Comparison of ENCODE assay signal across 8 cellular contexts in genomic region chr3:196219194-196219969, GRCh38. TPM values are rescaled to one million over a fixed set of nuclear protein-coding genes. Genes with fewer than 3 reads are reported as not detected.
A peak's percentile ranks its signal among the peaks of the same experiment; 100 is the strongest.
DNase-seq lines count a peak whose midpoint lies in the region; ATAC-seq and TF ChIP-seq lines count a peak whose summit lies in the region.

No MANE protein-coding gene starts in this region.

- H3K36me3 ChIP-seq in MG63 (no peaks in the 10 kb centered on the region), hepatocyte (replicated peaks; ENCODE audit: insufficient read depth, low read depth) (no peaks in the 10 kb centered on the region), spleen (no peaks in the 10 kb centered on the region)

- peak; percentile 88 for DNase-seq in Ammon's horn (ENCODE audit: low spot score)
- peak; percentile 84 for DNase-seq in MG63
- peak; percentile 61 for DNase-seq in T follicular helper cell (ENCODE audit: low read depth)
- peak in 40 of 56 donors; percentile 17 to 81 (median 51) for DNase-seq in amygdala (lab: John Stamatoyannopoulos, UW)
- DNase-seq in hepatocyte (ENCODE audit: low spot score): peak; percentile 77
- DNase-seq in spleen: peak; percentile 91

- no peaks in the 10 kb centered on the region for H3K9me3 ChIP-seq in MG63
- no peaks in the 10 kb centered on the region for H3K9me3 ChIP-seq in hepatocyte (ENCODE audit: low read depth)
- H3K9me3 ChIP-seq in spleen: no peaks in the 10 kb centered on the region

- 52% methylated on average over 19 of the region's 19 CpGs for WGBS in hepatocyte (ENCODE audit: low lambda C conversion rate, missing lambda C conversion rate)
- 4 to 10% (median 7%) methylated on average over 15 to 19 of the region's 19 CpGs for WGBS in spleen, 5 donors

- H3K27me3 ChIP-seq in MG63: no peaks in the 10 kb centered on the region
- no peaks in the 10 kb centered on the region for H3K27me3 ChIP-seq in hepatocyte
- H3K27me3 ChIP-seq in spleen (replicated peaks in 1 of 7): no peaks in the 10 kb centered on the region

- peak overlapping the region; percentile 28 for H3K4me2 ChIP-seq in hepatocyte

- peaks cover 27% of the 10 kb centered on the region for H3K4me1 ChIP-seq in hepatocyte (ENCODE audit: insufficient read depth)
- peaks cover 9 to 44% (median 18%) of the 10 kb centered on the region in 6 donors for H3K4me1 ChIP-seq in spleen

- intact Hi-C loops in spleen (cut with DNase I; ENCODE audit: low total_unique reads): no loop called here

- H2AFZ ChIP-seq in hepatocyte: no peak overlapping the region

- no peaks in the 10 kb centered on the region for H3K9me2 ChIP-seq in hepatocyte (replicated peaks; ENCODE audit: insufficient read depth)

- no peaks in the 10 kb centered on the region for H3K79me2 ChIP-seq in hepatocyte

- TF ChIP-seq POLR2A in spleen (IDR thresholded peaks at IDR 0.05): no peak

- H3K27ac ChIP-seq in hepatocyte (no peak overlapping the region), spleen (peak overlapping the region in 7 of 8 donors; percentile 67 to 91 (median 85))

- ATAC-seq in GM19467 (IDR thresholded peaks at IDR 0.05; ENCODE audit: unreplicated experiment) (peak; percentile 56), HG02840 (IDR thresholded peaks at IDR 0.05; ENCODE audit: low FRiP score, unreplicated experiment) (no peak)

- TF ChIP-seq CTCF in hepatocyte (IDR thresholded peaks at IDR 0.05; ENCODE audit: poor library complexity) (no peak), spleen (IDR thresholded peaks at IDR 0.05 in 8 of 11, conservative IDR thresholded peaks at IDR 0.05 in 3 of 11) (no peak)

- peak overlapping the region; percentile 8; the same call in 1 of the 2 replicates for H3K4me3 ChIP-seq in MG63
- H3K4me3 ChIP-seq in hepatocyte: no peak overlapping the region
- peak overlapping the region; percentile 16 to 69 (median 38) for H3K4me3 ChIP-seq in spleen

- H4K20me1 ChIP-seq in hepatocyte (ENCODE audit: insufficient read depth, poor library complexity, severe bottlenecking): no peaks in the 10 kb centered on the region

RNA-seq across cellular contexts. Expression of gene SLC51A, which starts 3.0 kb away (rescaled TPM):
- not detected in 2 replicates for total RNA-seq in MG63 (2014; rRNA removed; shearing (Covaris generic); ENCODE audit: low replicate concordance)
- 3.9 and 6.3 TPM in 2 replicates for total RNA-seq in hepatocyte
- polyA plus RNA-seq in hepatocyte: 13.9 and 15.8 TPM in 2 replicates
- 10 to 100 TPM in 1 of 7 donors, 1 to 10 TPM in 6; 2.0 to 14.6 (median 4.1) TPM for total RNA-seq in spleen
- 1 to 10 TPM in 1 of 3 donors, under 1 TPM in 2; 0.30 to 1.1 (median 0.54) TPM for polyA plus RNA-seq in spleen

RNA-seq across cellular contexts. Expression of gene ZDHHC19, which starts 8.2 kb away (rescaled TPM):
- total RNA-seq in MG63 (2014; rRNA removed; shearing (Covaris generic); ENCODE audit: low replicate concordance): not detected in 2 replicates
- total RNA-seq in hepatocyte: not detected in 2 replicates
- 0.77 and 0.79 TPM in 2 replicates for polyA plus RNA-seq in hepatocyte
- 10 to 100 TPM in 3 of 7 donors, 1 to 10 TPM in 3, under 1 TPM in 1; 0.79 to 44.6 (median 7.9) TPM for total RNA-seq in spleen
- polyA plus RNA-seq in spleen: 10 to 100 TPM in 1 of 3 donors, 1 to 10 TPM in 2; 3.2 to 15.4 (median 6.2) TPM
